21 cellular contexts compared by ENCODE assay signal in genomic region chr13:49409008-49409407, GRCh38. TPM values are rescaled to one million over a fixed set of nuclear protein-coding genes. Genes with fewer than 3 reads are reported as not detected.
DNase-seq lines count a peak whose midpoint lies in the region; ATAC-seq, FAIRE-seq and TF ChIP-seq lines count a peak whose summit lies in the region.
"Had no signal": no experiment of that assay in that cellular context is flagged by ENCODE, and none has a peak within 500 bp of the region (broad histone marks: within the 10 kb centered on the region; RNA-seq: fewer than 3 reads in every experiment).

No MANE protein-coding gene starts in this region.

- in situ Hi-C loops in GM12878 (cut with MboI) (no loop called here), transverse colon (cut with MboI; ENCODE audit: low pct_ligation_motif_present in 1 of 4, low pct_unique_long_range_greater_than_20kb in 1 of 4, low sequenced_read_pairs in 3 of 4) (no loop called here)

- CTCF ChIA-PET in activated CD4-positive, alpha-beta T cell treated with anti-CD3 and anti-CD28 coated beads for 36 hours (lab: Charles Lee), result no interaction called here
- CTCF ChIA-PET in GM12878 (lab: Yijun Ruan, JAX), result no interaction called here

- no peak for ATAC-seq in activated CD4-positive, alpha-beta T cell treated with anti-CD3 and anti-CD28 coated beads for 36 hours
- ATAC-seq in GM12878, result no peak
- ATAC-seq: CD8-positive, alpha-beta T cell had no signal

- no peaks in the 10 kb centered on the region for H3K79me2 ChIP-seq in GM12878 (ENCODE audit: control insufficient read depth, insufficient read depth, low read length)

- TF ChIP-seq EP300 in GM12878 (IDR thresholded peaks at IDR 0.05; ENCODE audit: borderline replicate concordance in 1 of 2, control insufficient read depth in 1 of 2, low read depth in 2 of 2, low read length in 2 of 2) (no peak), transverse colon (IDR thresholded peaks at IDR 0.05; ENCODE audit: low read depth) (no peak)

- H3K27me3 ChIP-seq in GM12878 (replicated peaks in 1 of 2; ENCODE audit: control insufficient read depth in 2 of 2, insufficient read depth in 2 of 2, low read length in 1 of 2) (no peaks in the 10 kb centered on the region), muscle layer of colon (ENCODE audit: control insufficient read depth in 1 of 2, insufficient read depth in 2 of 2, low read length in 2 of 2) (no peaks in the 10 kb centered on the region), transverse colon (no peaks in the 10 kb centered on the region), Peyer's patch (no peaks in the 10 kb centered on the region)
- H3K27me3 ChIP-seq: BLaER1, SJSA1 had no signal

- H2AFZ ChIP-seq in GM12878 (ENCODE audit: control insufficient read depth, low read depth, low read length), result no peak overlapping the region

- intact Hi-C loops in activated CD4-positive, alpha-beta T cell treated with anti-CD3 and anti-CD28 coated beads, Interleukin-2, amount 10 ng/mL, durations not matched to agents 24 days and 14 days (cut with micrococcal nuclease), result no loop called here
- intact Hi-C loops in activated CD4-positive, alpha-beta T cell treated with anti-CD3 and anti-CD28 coated beads for 36 hours (cut with DNase I, micrococcal nuclease), result no loop called here
- intact Hi-C loops in GM12878 (cut with micrococcal nuclease; ENCODE audit: unreplicated experiment) (no loop called here), transverse colon (cut with DNase I; ENCODE audit: low total_unique reads) (no loop called here)

- H3K27ac Mint-ChIP-seq in activated CD4-positive, alpha-beta T cell treated with anti-CD3 and anti-CD28 coated beads, Interleukin-2, amount 10 ng/mL, durations not matched to agents 24 days and 14 days, result no peak overlapping the region
- H3K27ac Mint-ChIP-seq in activated CD4-positive, alpha-beta T cell treated with anti-CD3 and anti-CD28 coated beads for 36 hours, result no peak overlapping the region
- H3K27ac Mint-ChIP-seq: CD8-positive, alpha-beta T cell had no signal

- no peak for FAIRE-seq in GM12878 (lab: Jason Lieb, UNC)
- FAIRE-seq: A204.1, GM12891, H1 had no signal

- H3K27me3 Mint-ChIP-seq in activated CD4-positive, alpha-beta T cell treated with anti-CD3 and anti-CD28 coated beads, Interleukin-2, amount 10 ng/mL, durations not matched to agents 24 days and 14 days, result peaks cover 3% of the 10 kb centered on the region
- H3K27me3 Mint-ChIP-seq in activated CD4-positive, alpha-beta T cell treated with anti-CD3 and anti-CD28 coated beads for 36 hours, result no peaks in the 10 kb centered on the region

- RAD21 ChIA-PET in GM12878 (lab: Charles Lee; ENCODE audit: unreplicated experiment), result no interaction called here

- H3K9me3 Mint-ChIP-seq in activated CD4-positive, alpha-beta T cell treated with anti-CD3 and anti-CD28 coated beads, Interleukin-2, amount 10 ng/mL, durations not matched to agents 24 days and 14 days, result peaks cover 7% of the 10 kb centered on the region
- H3K9me3 Mint-ChIP-seq in activated CD4-positive, alpha-beta T cell treated with anti-CD3 and anti-CD28 coated beads for 36 hours (ENCODE audit: low read depth), result peaks cover 15% of the 10 kb centered on the region

- no peak for TF ChIP-seq CTCF in GM12878 (IDR thresholded peaks at IDR 0.05 in 2 of 3, conservative IDR thresholded peaks at IDR 0.05 in 1 of 3; ENCODE audit: control insufficient read depth in 2 of 3, extremely low read depth in 1 of 3, insufficient read depth in 1 of 3, low read depth in 3 of 3, low read length in 3 of 3)
- TF ChIP-seq CTCF in transverse colon (IDR thresholded peaks at IDR 0.05), result no peak
- TF ChIP-seq CTCF in Peyer's patch (IDR thresholded peaks at IDR 0.05), result no peak

- H4K20me1 ChIP-seq in GM12878 (ENCODE audit: control insufficient read depth, insufficient read depth), result no peaks in the 10 kb centered on the region
- H4K20me1 ChIP-seq: BLaER1 had no signal

- H3K9me3 ChIP-seq in GM12878 (replicated peaks; ENCODE audit: control insufficient read depth, insufficient read depth, low read length) (no peaks in the 10 kb centered on the region; the same call in none of the 3 replicates), muscle layer of colon (ENCODE audit: low read length) (no peaks in the 10 kb centered on the region), transverse colon (peaks cover 10 to 12% of the 10 kb centered on the region in 2 donors), Peyer's patch (no peaks in the 10 kb centered on the region)
- H3K9me3 ChIP-seq: SJSA1 had no signal

- H3K36me3 Mint-ChIP-seq in activated CD4-positive, alpha-beta T cell treated with anti-CD3 and anti-CD28 coated beads, Interleukin-2, amount 10 ng/mL, durations not matched to agents 24 days and 14 days (ENCODE audit: low read depth), result no peaks in the 10 kb centered on the region
- H3K36me3 Mint-ChIP-seq in activated CD4-positive, alpha-beta T cell treated with anti-CD3 and anti-CD28 coated beads for 36 hours (ENCODE audit: low read depth), result peaks cover 10% of the 10 kb centered on the region

- no peak overlapping the region for H3K4me3 Mint-ChIP-seq in activated CD4-positive, alpha-beta T cell treated with anti-CD3 and anti-CD28 coated beads, Interleukin-2, amount 10 ng/mL, durations not matched to agents 24 days and 14 days
- H3K4me3 Mint-ChIP-seq in activated CD4-positive, alpha-beta T cell treated with anti-CD3 and anti-CD28 coated beads for 36 hours, result no peak overlapping the region
- H3K4me3 Mint-ChIP-seq: CD8-positive, alpha-beta T cell had no signal

- H3K36me3 ChIP-seq in GM12878 (ENCODE audit: control insufficient read depth in 2 of 2, insufficient read depth in 2 of 2, low read length in 1 of 2) (no peaks in the 10 kb centered on the region), muscle layer of colon (ENCODE audit: insufficient read depth, low read length) (no peaks in the 10 kb centered on the region), transverse colon (no peaks in the 10 kb centered on the region), Peyer's patch (no peaks in the 10 kb centered on the region)
- H3K36me3 ChIP-seq: SJSA1 had no signal

- TF ChIP-seq POLR2A in GM12878 (IDR thresholded peaks at IDR 0.05; ENCODE audit: low read depth, low read length) (no peak), transverse colon (IDR thresholded peaks at IDR 0.05) (no peak), Peyer's patch (IDR thresholded peaks at IDR 0.05) (no peak)

- H3K9ac ChIP-seq in GM12878 (ENCODE audit: control insufficient read depth, insufficient read depth, low read length), result no peak overlapping the region
- no peak overlapping the region for H3K9ac ChIP-seq in muscle layer of colon (ENCODE audit: low read length)
- H3K9ac ChIP-seq: BLaER1 had no signal

- H3K4me1 ChIP-seq in GM12878 (ENCODE audit: control insufficient read depth, insufficient read depth, low read length) (no peaks in the 10 kb centered on the region; the same call in 1 of the 2 replicates), muscle layer of colon (ENCODE audit: insufficient read depth, low read length) (peaks cover 23% of the 10 kb centered on the region), transverse colon (peaks cover 0 to 9% (median 1%) of the 10 kb centered on the region in 4 donors), Peyer's patch (no peaks in the 10 kb centered on the region)
- H3K4me1 ChIP-seq: BLaER1, SJSA1 had no signal

- H3K27ac ChIP-seq in GM12878 (ENCODE audit: control insufficient read depth, insufficient read depth) (no peak overlapping the region), muscle layer of colon (ENCODE audit: low read depth, low read length) (peak overlapping the region; percentile 12), transverse colon (peak overlapping the region; percentile 3 to 69 (median 42)), Peyer's patch (peak overlapping the region in 1 of 4 donors; percentile 0)
- H3K27ac ChIP-seq: BLaER1, SJSA1 had no signal

- no TSS peak for BruUV-seq in GM12878 (replicated peaks; lab: Mats Ljungman, UMichigan)

- DNase-seq in activated CD4-positive, alpha-beta T cell treated with anti-CD3 and anti-CD28 coated beads, Interleukin-2, amount 10 ng/mL, durations not matched to agents 24 days and 14 days, result peak; percentile 53
- DNase-seq in activated CD4-positive, alpha-beta T cell treated with anti-CD3 and anti-CD28 coated beads for 36 hours, result no peak
- DNase-seq in GM12878 (ENCODE audit: low read depth, low spot score) (no peak), transverse colon (no peak), germinal center (ENCODE audit: low spot score) (no peak), LoVo (ENCODE audit: low spot score) (no peak), Peyer's patch (no peak)
- DNase-seq: CD8-positive, alpha-beta T cell; DND-41; GDM1; KG1; NCI-H1092; NCI-H146; NCI-H2081; NCI-H526 treated with DMSO at 0.1 percent for 48 hours had no signal

- TF ChIP-seq RAD21 in GM12878 (IDR thresholded peaks at IDR 0.05; ENCODE audit: insufficient read depth, low read depth, low read length), result no peak

- 91% methylated on average over 3 of the region's 3 CpGs for WGBS in GM12878 (ENCODE audit: insufficient coverage, insufficient replicate concordance, low lambda C conversion rate, missing lambda C conversion rate)
- WGBS in transverse colon (ENCODE audit: low coverage in 1 of 2), 2 donors, result 61 to 71% methylated on average over 2 to 3 of the region's 3 CpGs

- no peaks in the 10 kb centered on the region for H3K4me1 Mint-ChIP-seq in activated CD4-positive, alpha-beta T cell treated with anti-CD3 and anti-CD28 coated beads, Interleukin-2, amount 10 ng/mL, durations not matched to agents 24 days and 14 days
- no peaks in the 10 kb centered on the region for H3K4me1 Mint-ChIP-seq in activated CD4-positive, alpha-beta T cell treated with anti-CD3 and anti-CD28 coated beads for 36 hours

- POLR2A ChIA-PET in activated CD4-positive, alpha-beta T cell treated with anti-CD3 and anti-CD28 coated beads for 36 hours (lab: Charles Lee), result no interaction called here
- POLR2A ChIA-PET in GM12878 (lab: Charles Lee), result no interaction called here

- H3K4me2 ChIP-seq in GM12878 (ENCODE audit: control insufficient read depth, insufficient read depth), result peak overlapping the region; percentile 4; the same call in 1 of the 2 replicates
- H3K4me2 ChIP-seq: BLaER1 had no signal

- SMC1A ChIA-PET in GM12878 (lab: Charles Lee; ENCODE audit: uncharacterized antibody, unreplicated experiment), result no interaction called here

- no peak overlapping the region for H3K4me3 ChIP-seq in GM12878
- H3K4me3 ChIP-seq in muscle layer of colon (ENCODE audit: low read depth in 1 of 2, low read length in 2 of 2), result no peak overlapping the region
- no peak overlapping the region for H3K4me3 ChIP-seq in transverse colon
- H3K4me3 ChIP-seq in Peyer's patch, result no peak overlapping the region
- H3K4me3 ChIP-seq: BLaER1, SJSA1 had no signal

RNA-seq across cellular contexts. Expression of gene CAB39L, which starts 34.9 kb away (rescaled TPM):
- total RNA-seq in activated CD4-positive, alpha-beta T cell treated with anti-CD3 and anti-CD28 coated beads, Interleukin-2, amount 10 ng/mL, durations not matched to agents 24 days and 14 days, result 5.7 and 6.8 TPM in 2 replicates
- 1 to 10 TPM; 4.8 to 5.7 TPM for total RNA-seq in activated CD4-positive, alpha-beta T cell treated with anti-CD3 and anti-CD28 coated beads for 36 hours
- 3.0 and 3.2 TPM in 2 replicates for total RNA-seq in GM12878 (2013; cell fraction: nucleolus; rRNA removed)
- total RNA-seq in GM12878 (2014; rRNA removed) (1.2 and 1.9 TPM in 2 replicates), GM12878 (2014; rRNA removed; fragmentation: Illumina TruSeq; extraction: Trizol) (1.9 and 2.1 TPM in 2 replicates), GM12878 (2021) (2.2 and 3.0 TPM in 2 replicates), transverse colon (10 to 100 TPM; 23.5 to 36.7 (median 25.4) TPM), Peyer's patch (10 to 100 TPM in 2 of 4 donors, 1 to 10 TPM in 2; 8.3 to 28.9 (median 11.6) TPM)
- 2.6 TPM for polyA plus RNA-seq in GM12878 (2011; ENCODE audit: low read depth)
- polyA plus RNA-seq in GM12878 (2011; rRNA removed) (2.9 and 5.0 TPM in 2 replicates), GM12878 (2014; fragmentation: Illumina TruSeq; extraction: Trizol) (1.9 and 2.0 TPM in 2 replicates), GM12878 (2014; fragmentation: Nextera tagmentation; extraction: Ambion mirVana) (1 to 10 TPM in 1 of 2 experiments, under 1 TPM in 1; 0.88 to 1.6 TPM), GM12878 (2014; rRNA removed) (1.0 and 1.4 TPM in 2 replicates), GM12878 (2016; fragmentation: Nextera tagmentation; extraction: Ambion mirVana) (1 to 10 TPM; 1.6 to 1.8 TPM)
- 1.4 and 1.9 TPM in 2 replicates for polyA plus RNA-seq in GM12878 (2011; cell fraction: cytosol; rRNA removed)
- 1.0 and 1.5 TPM in 2 replicates for polyA plus RNA-seq in GM12878 (2011; cell fraction: nucleus; rRNA removed)
- 2.8 and 3.0 TPM in 2 replicates for polyA plus RNA-seq in GM12878 (2012)
- polyA minus RNA-seq in GM12878 (2011; rRNA and poly(A)+ RNA removed), result 2.8 and 3.0 TPM in 2 replicates
- 1.0 and 1.9 TPM in 2 replicates for polyA minus RNA-seq in GM12878 (2011; cell fraction: cytosol; rRNA and poly(A)+ RNA removed)
- 1.1 and 1.2 TPM in 2 replicates for polyA minus RNA-seq in GM12878 (2011; cell fraction: nucleus; rRNA and poly(A)+ RNA removed)

RNA-seq across cellular contexts. Expression of gene SETDB2, which starts 35.1 kb away (rescaled TPM):
- 13.4 and 14.5 TPM in 2 replicates for total RNA-seq in activated CD4-positive, alpha-beta T cell treated with anti-CD3 and anti-CD28 coated beads, Interleukin-2, amount 10 ng/mL, durations not matched to agents 24 days and 14 days
- total RNA-seq in activated CD4-positive, alpha-beta T cell treated with anti-CD3 and anti-CD28 coated beads for 36 hours, result 10 to 100 TPM; 14.2 to 15.1 TPM
- 37.4 and 39.0 TPM in 2 replicates for total RNA-seq in GM12878 (2013; cell fraction: nucleolus; rRNA removed)
- total RNA-seq in GM12878 (2014; rRNA removed) (5.7 and 6.6 TPM in 2 replicates), GM12878 (2014; rRNA removed; fragmentation: Illumina TruSeq; extraction: Trizol) (8.3 and 9.5 TPM in 2 replicates), GM12878 (2021) (5.7 and 6.6 TPM in 2 replicates), transverse colon (10 to 100 TPM in 1 of 4 donors, 1 to 10 TPM in 3; 2.8 to 11.6 (median 8.8) TPM), Peyer's patch (10 to 100 TPM in 1 of 4 donors, 1 to 10 TPM in 3; 5.4 to 20.6 (median 8.9) TPM)
- 2.7 TPM for polyA plus RNA-seq in GM12878 (2011; ENCODE audit: low read depth)
- polyA plus RNA-seq in GM12878 (2011; rRNA removed) (8.9 and 16.8 TPM in 2 replicates), GM12878 (2014; fragmentation: Illumina TruSeq; extraction: Trizol) (8.2 and 8.7 TPM in 2 replicates), GM12878 (2014; fragmentation: Nextera tagmentation; extraction: Ambion mirVana) (1 to 10 TPM; 1.2 to 1.4 TPM), GM12878 (2014; rRNA removed) (3.1 and 4.5 TPM in 2 replicates), GM12878 (2016; fragmentation: Nextera tagmentation; extraction: Ambion mirVana) (10 to 100 TPM in 1 of 2 experiments, 1 to 10 TPM in 1; 8.4 to 10.0 TPM)
- polyA plus RNA-seq in GM12878 (2011; cell fraction: cytosol; rRNA removed), result 2.6 and 3.3 TPM in 2 replicates
- 7.7 and 8.5 TPM in 2 replicates for polyA plus RNA-seq in GM12878 (2011; cell fraction: nucleus; rRNA removed)
- polyA plus RNA-seq in GM12878 (2012), result 5.1 and 7.3 TPM in 2 replicates
- polyA minus RNA-seq in GM12878 (2011; rRNA and poly(A)+ RNA removed), result 5.4 and 7.6 TPM in 2 replicates
- polyA minus RNA-seq in GM12878 (2011; cell fraction: cytosol; rRNA and poly(A)+ RNA removed), result 2.5 and 4.4 TPM in 2 replicates
- 9.9 and 13.2 TPM in 2 replicates for polyA minus RNA-seq in GM12878 (2011; cell fraction: nucleus; rRNA and poly(A)+ RNA removed)
